8 cellular contexts compared by ENCODE assay signal in the genomic region with DNA sequence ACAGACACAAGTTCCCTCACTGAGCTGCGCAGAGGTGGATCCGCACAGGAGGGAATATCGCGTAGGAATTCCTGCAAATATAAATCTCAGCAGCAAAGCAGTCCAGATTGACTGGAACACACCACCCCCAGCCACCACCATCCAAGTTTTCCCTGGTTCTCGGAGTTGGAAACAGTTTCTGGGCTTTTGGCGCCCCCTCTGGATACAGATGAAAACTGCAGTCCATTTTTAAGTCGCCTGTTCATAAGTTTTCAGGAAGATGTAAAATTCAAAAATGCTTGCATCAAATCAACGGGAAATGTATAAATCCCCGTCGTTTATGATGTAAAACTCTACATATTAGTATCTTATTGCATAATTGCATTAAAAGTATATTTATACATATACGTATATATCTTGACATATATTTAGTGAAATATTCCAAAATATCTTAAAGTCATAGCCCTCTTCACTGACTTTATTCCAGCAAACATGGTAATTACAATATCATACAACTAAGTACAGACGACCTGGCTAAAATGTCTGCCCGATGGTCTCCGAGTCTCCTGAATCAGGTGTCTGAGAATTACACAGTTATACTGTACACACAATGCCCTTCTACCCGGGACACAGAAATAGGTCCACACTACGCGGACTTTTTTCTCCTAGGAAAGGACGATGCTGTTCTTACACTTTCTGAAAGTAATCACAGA. TPM values are rescaled to one million over a fixed set of nuclear protein-coding genes. Genes with fewer than 3 reads are reported as not detected.
DNase-seq lines count a peak whose midpoint lies in the region; ATAC-seq and TF ChIP-seq lines count a peak whose summit lies in the region.

No MANE protein-coding gene starts in this region.

- intact Hi-C loops in dorsolateral prefrontal cortex (cut with DNase I): loop anchor here (1.0 to 10.0 kb wide), 6 partner anchors 426 to 1484 kb away; no protein-coding TSS in a partner anchor
- intact Hi-C loops in right lobe of liver (cut with DNase I): no loop called here
- intact Hi-C loops in upper lobe of right lung (cut with DNase I): no loop called here

- POLR2A ChIA-PET in RWPE1 (lab: Yijun Ruan, JAX; ENCODE audit: low non-redundant PET): no interaction called here

- WGBS in right lobe of liver (ENCODE audit: insufficient coverage, low coverage, low lambda C conversion rate, missing lambda C conversion rate): under 1% methylated on average over 15 of the region's 18 CpGs

- DNase-seq in NCI-H510A treated with DMSO at 0.1 percent for 48 hours (lab: John Stamatoyannopoulos, UW) (peak; percentile 77), NCI-H510A (lab: John Stamatoyannopoulos, UW) (no peak), HuH-7 (ENCODE audit: low spot score) (peak; percentile 84), RWPE1 (ENCODE audit: low spot score) (peak; percentile 61), dorsolateral prefrontal cortex (peak in 9 of 10 donors; percentile 62 to 87 (median 73)), right lobe of liver (peak; percentile 59 to 72 (median 63)), upper lobe of right lung (no peak)

- TF ChIP-seq CTCF in RWPE1 (conservative IDR thresholded peaks at IDR 0.05; ENCODE audit: low read depth) (peak; percentile 96), dorsolateral prefrontal cortex (IDR thresholded peaks at IDR 0.05 in 54 of 56, conservative IDR thresholded peaks at IDR 0.05 in 2 of 56; ENCODE audit: low read depth in 1 of 56, partially characterized antibody in 56 of 56) (peak; percentile 85 to 97 (median 92)), right lobe of liver (IDR thresholded peaks at IDR 0.05) (peak; percentile 77 to 89 (median 84)), upper lobe of right lung (IDR thresholded peaks at IDR 0.05) (peak; percentile 77)

- peaks cover 0 to 32% (median 4%) of the 10 kb centered on the region in 4 donors for H3K4me1 ChIP-seq in right lobe of liver
- H3K4me1 ChIP-seq in upper lobe of right lung: peaks cover 26% of the 10 kb centered on the region

- H3K27me3 ChIP-seq in dorsolateral prefrontal cortex: peaks cover 0 to 60% (median 6%) of the 10 kb centered on the region in 45 donors
- peaks cover 0 to 45% of the 10 kb centered on the region in 2 donors for H3K27me3 ChIP-seq in right lobe of liver
- peaks cover 85% of the 10 kb centered on the region for H3K27me3 ChIP-seq in upper lobe of right lung

- H3K4me3 ChIP-seq in dorsolateral prefrontal cortex: peak overlapping the region; percentile 38 to 91 (median 78)
- peak overlapping the region in 1 of 3 donors; percentile 25 for H3K4me3 ChIP-seq in right lobe of liver
- H3K4me3 ChIP-seq in upper lobe of right lung: no peak overlapping the region

- no peak for TF ChIP-seq POLR2A in right lobe of liver (IDR thresholded peaks at IDR 0.05)

- H3K36me3 ChIP-seq in right lobe of liver (no peaks in the 10 kb centered on the region), upper lobe of right lung (no peaks in the 10 kb centered on the region)

- CTCF ChIA-PET in RWPE1 (lab: Yijun Ruan, JAX): interaction anchor here (0.5 to 1.4 kb wide), 4 partner anchors 421 to 744 kb away, joined by 3 to 4 read pairs (median 4); no protein-coding TSS in a partner anchor

- H3K27ac ChIP-seq in RWPE1: no peak overlapping the region
- peak overlapping the region in 48 of 59 donors; percentile 7 to 95 (median 84) for H3K27ac ChIP-seq in dorsolateral prefrontal cortex
- H3K27ac ChIP-seq in right lobe of liver: no peak overlapping the region
- no peak overlapping the region for H3K27ac ChIP-seq in upper lobe of right lung

- H3K9me3 ChIP-seq in right lobe of liver (no peaks in the 10 kb centered on the region), upper lobe of right lung (no peaks in the 10 kb centered on the region)

- peak; percentile 40 to 57 (median 53) for ATAC-seq in right lobe of liver
- peak; percentile 37 for ATAC-seq in upper lobe of right lung
- no peak for ATAC-seq in HG03025 (IDR thresholded peaks at IDR 0.05; ENCODE audit: low FRiP score, unreplicated experiment)

RNA-seq across cellular contexts. Expression of a gene that starts 2.1 kb away (rescaled TPM):
- total RNA-seq in dorsolateral prefrontal cortex (100 to 1,000 TPM in 7 of 120 experiments, 10 to 100 TPM in 113; 30.6 to 138 (median 57.7) TPM), right lobe of liver (1 to 10 TPM; 1.2 to 5.9 (median 1.9) TPM), upper lobe of right lung (5.4 TPM)

Comparison
In these comparisons a context has a peak if more than half of its experiments do, and no peak if none do; other contexts are left out.
1. DNase-seq: peak in NCI-H510A treated with DMSO at 0.1 percent for 48 hours (single experiment), HuH-7 (single experiment), RWPE1 (single experiment), dorsolateral prefrontal cortex (9 of 10) and right lobe of liver (3 of 3); none in NCI-H510A (single experiment) and upper lobe of right lung (single experiment).
2. H3K27ac ChIP-seq: peak in dorsolateral prefrontal cortex (48 of 59); none in RWPE1 (single experiment), right lobe of liver (0 of 3) and upper lobe of right lung (single experiment).
3. intact Hi-C loops: an anchor here in dorsolateral prefrontal cortex (1.0 to 10.0 kb wide); none called in right lobe of liver and upper lobe of right lung.
4. Peak in every context shown above with its lines, with median percentiles within 50 percentile points of each other: CTCF ChIP-seq.